In the genomic region with DNA sequence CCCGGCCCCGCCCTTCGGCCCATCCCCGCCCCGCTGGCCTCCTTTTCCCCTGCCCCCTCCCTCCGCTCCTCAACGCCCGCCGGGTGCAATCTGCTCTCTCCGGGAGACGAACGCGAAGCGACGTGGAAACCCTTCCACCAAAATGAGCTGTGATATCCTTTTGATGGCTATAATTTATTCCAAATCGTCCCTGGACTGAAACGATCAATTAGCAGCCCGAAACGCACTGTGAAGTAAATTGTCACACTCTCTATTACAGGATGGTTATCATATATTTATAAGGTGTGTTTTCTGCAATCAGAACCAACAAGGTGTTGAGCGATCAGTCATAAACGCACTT, we compare ENCODE assay signal across 8 cellular contexts.
DNase-seq lines count a peak whose midpoint lies in the region; FAIRE-seq and TF ChIP-seq lines count a peak whose summit lies in the region.

No MANE protein-coding gene starts in this region.

- peaks cover 13% of the 10 kb centered on the region for H3K4me1 Mint-ChIP-seq in activated T-cell treated with anti-CD3 and anti-CD28 coated beads, Interleukin-2, amount 50 U/mL, for 24 hours (ENCODE audit: low read depth)
- peaks cover 17% of the 10 kb centered on the region for H3K4me1 Mint-ChIP-seq in activated T-helper 1 cell treated with anti-CD3 and anti-CD28 coated beads, Interleukin-12 subunit alpha, Interleukin-12 subunit beta, Interleukin-2, Interleukin-4 antibody, amounts not matched to agents 30 ng/mL and 10 ng/mL and 1 ng/mL, durations not matched to agents 14 hours and 24 hours and 36 hours (ENCODE audit: low read depth)

- WGBS in thymus, result 3% methylated on average over 21 of the region's 21 CpGs

- peak overlapping the region; percentile 54 to 63 for H3K4me3 ChIP-seq in kidney (ENCODE audit: low read length in 2 of 2)
- peak overlapping the region; percentile 54 for H3K4me3 ChIP-seq in thymus (ENCODE audit: low read length)

- no peak for FAIRE-seq in kidney (lab: Jason Lieb, UNC)

- H3K27ac ChIP-seq in kidney (ENCODE audit: low read depth in 2 of 2, low read length in 2 of 2), result no peak overlapping the region
- no peak overlapping the region for H3K27ac ChIP-seq in thymus (ENCODE audit: low read depth)

- H3K4me1 ChIP-seq in kidney (ENCODE audit: control insufficient read depth in 1 of 2, insufficient read depth in 1 of 2, low read depth in 1 of 2, low read length in 2 of 2), result peaks cover 0 to 2% of the 10 kb centered on the region in 2 donors
- H3K4me1 ChIP-seq in thymus (ENCODE audit: control insufficient read depth, insufficient read depth, low read length), result peaks cover 6% of the 10 kb centered on the region

- H3K36me3 ChIP-seq in kidney (ENCODE audit: control insufficient read depth in 1 of 2, insufficient read depth in 2 of 2, low read length in 2 of 2), result no peaks in the 10 kb centered on the region
- no peaks in the 10 kb centered on the region for H3K36me3 ChIP-seq in thymus (ENCODE audit: control insufficient read depth, insufficient read depth)

- peaks cover 77% of the 10 kb centered on the region for H3K27me3 Mint-ChIP-seq in activated T-cell treated with anti-CD3 and anti-CD28 coated beads, Interleukin-2, amount 50 U/mL, for 24 hours
- peaks cover 61% of the 10 kb centered on the region for H3K27me3 Mint-ChIP-seq in activated T-helper 1 cell treated with anti-CD3 and anti-CD28 coated beads, Interleukin-12 subunit alpha, Interleukin-12 subunit beta, Interleukin-2, Interleukin-4 antibody, amounts not matched to agents 30 ng/mL and 10 ng/mL and 1 ng/mL, durations not matched to agents 14 hours and 24 hours and 36 hours (ENCODE audit: insufficient read depth)

- H3K9me3 ChIP-seq in kidney (ENCODE audit: control insufficient read depth in 1 of 2, low read length in 2 of 2) (no peaks in the 10 kb centered on the region), thymus (ENCODE audit: control insufficient read depth) (no peaks in the 10 kb centered on the region)

- no peak overlapping the region for H3K27ac Mint-ChIP-seq in activated T-cell treated with anti-CD3 and anti-CD28 coated beads, Interleukin-2, amount 50 U/mL, for 24 hours
- H3K27ac Mint-ChIP-seq in activated T-helper 1 cell treated with anti-CD3 and anti-CD28 coated beads, Interleukin-12 subunit alpha, Interleukin-12 subunit beta, Interleukin-2, Interleukin-4 antibody, amounts not matched to agents 30 ng/mL and 10 ng/mL and 1 ng/mL, durations not matched to agents 14 hours and 24 hours and 36 hours, result no peak overlapping the region

- H3K4me3 Mint-ChIP-seq in activated T-cell treated with anti-CD3 and anti-CD28 coated beads, Interleukin-2, amount 50 U/mL, for 24 hours, result peak overlapping the region; percentile 67
- peak overlapping the region; percentile 79 for H3K4me3 Mint-ChIP-seq in activated T-helper 1 cell treated with anti-CD3 and anti-CD28 coated beads, Interleukin-12 subunit alpha, Interleukin-12 subunit beta, Interleukin-2, Interleukin-4 antibody, amounts not matched to agents 30 ng/mL and 10 ng/mL and 1 ng/mL, durations not matched to agents 14 hours and 24 hours and 36 hours

- H3K9me3 Mint-ChIP-seq in activated T-cell treated with anti-CD3 and anti-CD28 coated beads, Interleukin-2, amount 50 U/mL, for 24 hours, result no peaks in the 10 kb centered on the region
- no peaks in the 10 kb centered on the region for H3K9me3 Mint-ChIP-seq in activated T-helper 1 cell treated with anti-CD3 and anti-CD28 coated beads, Interleukin-12 subunit alpha, Interleukin-12 subunit beta, Interleukin-2, Interleukin-4 antibody, amounts not matched to agents 30 ng/mL and 10 ng/mL and 1 ng/mL, durations not matched to agents 14 hours and 24 hours and 36 hours

- intact Hi-C loops in activated T-helper 1 cell treated with anti-CD3 and anti-CD28 coated beads, Interleukin-12 subunit alpha, Interleukin-12 subunit beta, Interleukin-2, Interleukin-4 antibody, amounts not matched to agents 30 ng/mL and 10 ng/mL and 1 ng/mL, durations not matched to agents 14 hours and 24 hours and 36 hours (cut with micrococcal nuclease), result loop anchor here (1.0 to 5.0 kb wide), 3 partner anchors 111 to 316 kb away; a partner anchor contains a TSS
- intact Hi-C loops in kidney (cut with DNase I), result no loop called here

- no peak for TF ChIP-seq CTCF in kidney (IDR thresholded peaks at IDR 0.05; ENCODE audit: borderline replicate concordance, extremely low read depth, insufficient read depth)

- peaks cover 15% of the 10 kb centered on the region for H3K27me3 ChIP-seq in thymus (ENCODE audit: control insufficient read depth, insufficient read depth)

- no peak for DNase-seq in activated T-cell treated with anti-CD3 and anti-CD28 coated beads, Interleukin-2, amount 50 U/mL, for 24 hours
- DNase-seq in activated T-cell treated with anti-CD3 and anti-CD28 coated beads, Interleukin-2, amount 50 U/mL, for 48 hours, result no peak
- DNase-seq in activated T-helper 1 cell treated with anti-CD3 and anti-CD28 coated beads, Interleukin-12 subunit alpha, Interleukin-12 subunit beta, Interleukin-2, Interleukin-4 antibody, amounts not matched to agents 30 ng/mL and 10 ng/mL and 1 ng/mL, durations not matched to agents 14 hours and 24 hours and 36 hours (ENCODE audit: low spot score), result no peak
- DNase-seq in kidney, result no peak
- DNase-seq in GM03348 (ENCODE audit: low spot score), result no peak
- DNase-seq in AML-193 (lab: John Stamatoyannopoulos, UW), result no peak
- DNase-seq in AG20443 (ENCODE audit: low spot score), result no peak

- no peaks in the 10 kb centered on the region for H3K36me3 Mint-ChIP-seq in activated T-cell treated with anti-CD3 and anti-CD28 coated beads, Interleukin-2, amount 50 U/mL, for 24 hours (ENCODE audit: low read depth)
- peaks cover 2% of the 10 kb centered on the region for H3K36me3 Mint-ChIP-seq in activated T-helper 1 cell treated with anti-CD3 and anti-CD28 coated beads, Interleukin-12 subunit alpha, Interleukin-12 subunit beta, Interleukin-2, Interleukin-4 antibody, amounts not matched to agents 30 ng/mL and 10 ng/mL and 1 ng/mL, durations not matched to agents 14 hours and 24 hours and 36 hours (ENCODE audit: low read depth)

- peak overlapping the region in 1 of 2 donors; percentile 2 for H3K9ac ChIP-seq in kidney (ENCODE audit: low read length in 2 of 2)
